In the genomic region with DNA sequence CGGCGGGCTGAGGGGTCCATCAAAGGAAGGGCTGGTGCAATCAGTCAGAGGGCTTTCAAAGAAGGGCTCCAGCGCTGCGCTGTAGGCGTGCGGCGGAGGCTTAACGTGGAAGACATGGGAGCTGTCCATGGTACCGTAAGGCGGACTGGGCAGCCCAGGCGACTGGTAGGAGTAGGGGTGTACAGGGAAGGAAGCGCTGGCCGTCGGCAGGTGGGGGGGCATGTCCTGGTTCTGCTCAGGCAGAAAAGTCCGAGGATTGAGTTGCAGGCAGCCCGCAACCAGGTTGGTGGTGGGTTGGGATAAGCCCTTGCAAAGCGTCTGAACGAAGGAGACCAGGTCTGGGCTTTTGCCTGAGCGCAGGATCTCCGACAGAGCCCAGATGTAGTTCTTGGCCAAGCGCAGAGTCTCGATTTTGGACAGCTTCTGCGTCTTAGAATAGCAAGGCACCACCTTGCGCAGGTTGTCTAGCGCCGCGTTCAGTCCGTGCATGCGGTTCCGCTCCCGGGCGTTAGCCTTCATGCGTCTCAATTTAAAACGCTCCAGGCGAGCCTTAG, we compare ENCODE assay signal across 9 cellular contexts. TPM values are rescaled to one million over a fixed set of nuclear protein-coding genes. Genes with fewer than 3 reads are reported as not detected.
DNase-seq lines count a peak whose midpoint lies in the region; ATAC-seq and TF ChIP-seq lines count a peak whose summit lies in the region.
"Had no signal": no experiment of that assay in that cellular context is flagged by ENCODE, and none has a peak within 500 bp of the region (broad histone marks: within the 10 kb centered on the region; RNA-seq: fewer than 3 reads in every experiment).

No MANE protein-coding gene starts in this region.

- ATAC-seq in GM21825 (IDR thresholded peaks at IDR 0.05; ENCODE audit: unreplicated experiment): peak; percentile 48
- ATAC-seq in RWPE2 (ENCODE audit: low read depth): peak; percentile 91
- ATAC-seq in GM21447 (IDR thresholded peaks at IDR 0.05; ENCODE audit: unreplicated experiment): no peak

- H3K9me3 ChIP-seq in RWPE2 (ENCODE audit: severe bottlenecking): no peaks in the 10 kb centered on the region
- no peaks in the 10 kb centered on the region for H3K9me3 ChIP-seq in adrenal gland (replicated peaks in 1 of 3)

- H3K4me1 ChIP-seq in RWPE2 (ENCODE audit: insufficient read depth, poor library complexity, severe bottlenecking) (no peaks in the 10 kb centered on the region), adrenal gland (replicated peaks in 1 of 2) (peaks cover 0 to 4% of the 10 kb centered on the region in 2 donors)

- H3K27ac ChIP-seq in RWPE2 (ENCODE audit: poor library complexity, severe bottlenecking) (no peak overlapping the region), adrenal gland (no peak overlapping the region)
- H3K27ac ChIP-seq: VCaP had no signal

- no peak overlapping the region for H3K4me3 ChIP-seq in RWPE2 (ENCODE audit: severe bottlenecking)
- no peak overlapping the region for H3K4me3 ChIP-seq in adrenal gland

- TF ChIP-seq CTCF in RWPE2 (IDR thresholded peaks at IDR 0.05; ENCODE audit: poor library complexity, severe bottlenecking): no peak
- TF ChIP-seq CTCF in adrenal gland (IDR thresholded peaks at IDR 0.05): no peak

- H3K27me3 ChIP-seq in RWPE2 (ENCODE audit: insufficient read depth, poor library complexity, severe bottlenecking) (peaks cover 80% of the 10 kb centered on the region), adrenal gland (peaks cover 56% of the 10 kb centered on the region)

- H3K36me3 ChIP-seq in RWPE2 (ENCODE audit: low read depth) (no peaks in the 10 kb centered on the region), adrenal gland (replicated peaks in 1 of 2) (no peaks in the 10 kb centered on the region)

- intact Hi-C loops in adrenal gland (cut with DNase I): no loop called here

- TF ChIP-seq POLR2A in adrenal gland (IDR thresholded peaks at IDR 0.05): no peak

- 7 to 14% (median 9%) methylated on average over 13 to 35 of the region's 35 CpGs for WGBS in adrenal gland, 4 donors

- DNase-seq in RWPE2 (ENCODE audit: low spot score) (peak; percentile 71), adrenal gland (peak; percentile 46 to 70 (median 66)), iPS DF 19.7 (ENCODE audit: low read depth, low spot score) (peak; percentile 50), NCI-H128 (lab: John Stamatoyannopoulos, UW; ENCODE audit: unreplicated experiment) (no peak)
- DNase-seq in stimulated activated CD4-positive, alpha-beta T cell treated with anti-CD3 and anti-CD28 coated beads, Interleukin-12 subunit alpha, Interleukin-12 subunit beta, amount 100 ng/mL, for 4 hours: peak; percentile 47

RNA-seq across cellular contexts. Expression of gene NEUROD1, which starts 2.2 kb away (rescaled TPM):
- total RNA-seq in adrenal gland: not detected
- polyA plus RNA-seq in adrenal gland: not detected
- total RNA-seq: subcutaneous adipose tissue had no signal

RNA-seq across cellular contexts. Expression of gene CERKL, which starts 21.2 kb away (rescaled TPM):
- not detected for total RNA-seq in adrenal gland
- under 1 TPM in 1 of 3 donors, not detected in 2; 0.03 TPM for polyA plus RNA-seq in adrenal gland
- total RNA-seq: subcutaneous adipose tissue had no signal
